Comparison of ENCODE assay signal across 15 cellular contexts in genomic region chr13:99907627-99908026, GRCh38.
"Had no signal": no experiment of that assay in that cellular context is flagged by ENCODE, and none has a peak within 500 bp of the region (broad histone marks: within the 10 kb centered on the region; RNA-seq: fewer than 3 reads in every experiment).

No MANE protein-coding gene starts in this region.

- H3K27me3 ChIP-seq: colonic mucosa had no signal

- H3K27ac ChIP-seq: colonic mucosa, SJSA1 had no signal

- H3K4me3 Mint-ChIP-seq: activated B cell treated with CpG ODN at 0.5 μM for 24 hours; activated CD4-positive, alpha-beta T cell treated with anti-CD3 and anti-CD28 coated beads, Interleukin-2, amount 10 ng/mL, durations not matched to agents 24 days and 14 days; activated CD8-positive, alpha-beta memory T cell treated with anti-CD3 and anti-CD28 coated beads, Interleukin-2, amount 10 ng/mL, durations not matched to agents 7 days and 5 days; activated naive CD4-positive, alpha-beta T cell treated with anti-CD3 and anti-CD28 coated beads, Interleukin-2, amount 10 ng/mL, durations not matched to agents 7 days and 5 days; activated naive CD8-positive, alpha-beta T cell treated with anti-CD3 and anti-CD28 coated beads for 36 hours; activated T-cell treated with anti-CD3 and anti-CD28 coated beads, Interleukin-2, amount 50 U/mL, for 4 hours; T-helper 1 cell treated with Interleukin-12 subunit alpha and Interleukin-12 subunit beta and Interleukin-4 antibody, amounts not matched to agents 30 μg/mL and 1 μg/mL, for 36 hours had no signal

- H3K9me3 Mint-ChIP-seq: activated B cell treated with CpG ODN at 0.5 μM for 24 hours; activated naive CD4-positive, alpha-beta T cell treated with anti-CD3 and anti-CD28 coated beads, Interleukin-2, amount 10 ng/mL, durations not matched to agents 7 days and 5 days; activated naive CD8-positive, alpha-beta T cell treated with anti-CD3 and anti-CD28 coated beads for 36 hours; activated T-cell treated with anti-CD3 and anti-CD28 coated beads, Interleukin-2, amount 50 U/mL, for 4 hours had no signal

- ATAC-seq: activated CD8-positive, alpha-beta memory T cell treated with anti-CD3 and anti-CD28 coated beads, Interleukin-2, amount 10 ng/mL, durations not matched to agents 7 days and 5 days; activated T-cell treated with anti-CD3 and anti-CD28 coated beads, Interleukin-2, amount 50 U/mL, for 4 hours had no signal

- H3K4me3 ChIP-seq: colonic mucosa, SJSA1 had no signal

- H3K36me3 Mint-ChIP-seq: activated naive CD8-positive, alpha-beta T cell treated with anti-CD3 and anti-CD28 coated beads for 36 hours had no signal

- DNase-seq: activated B cell treated with CpG ODN at 0.5 μM for 24 hours; activated CD4-positive, alpha-beta T cell treated with anti-CD3 and anti-CD28 coated beads for 1 hour; activated CD4-positive, alpha-beta T cell treated with anti-CD3 and anti-CD28 coated beads, Interleukin-2, amount 10 ng/mL, durations not matched to agents 24 days and 14 days; activated CD4-positive, alpha-beta T cell treated with anti-CD3 and anti-CD28 coated beads, Interleukin-2, amount 50 U/mL, for 48 hours; activated CD8-positive, alpha-beta memory T cell treated with anti-CD3 and anti-CD28 coated beads, Interleukin-2, amount 10 ng/mL, durations not matched to agents 7 days and 5 days; activated gamma-delta T cell treated with Interleukin-2 at 50 U/mL for 16 hours; activated naive CD4-positive, alpha-beta T cell treated with anti-CD3 and anti-CD28 coated beads, Interleukin-2, amount 10 ng/mL, durations not matched to agents 7 days and 5 days; activated naive CD8-positive, alpha-beta T cell treated with anti-CD3 and anti-CD28 coated beads for 36 hours; activated T-cell treated with anti-CD3 and anti-CD28 coated beads, Interleukin-2, amount 50 U/mL, for 4 hours; colonic mucosa; MM.1S; NCI-H1436 had no signal

- FAIRE-seq: RCC 7860 had no signal

- H3K4me1 ChIP-seq: colonic mucosa, SJSA1 had no signal

- H3K27ac Mint-ChIP-seq: activated B cell treated with CpG ODN at 0.5 μM for 24 hours; activated CD4-positive, alpha-beta T cell treated with anti-CD3 and anti-CD28 coated beads, Interleukin-2, amount 10 ng/mL, durations not matched to agents 24 days and 14 days; activated CD8-positive, alpha-beta memory T cell treated with anti-CD3 and anti-CD28 coated beads, Interleukin-2, amount 10 ng/mL, durations not matched to agents 7 days and 5 days; activated naive CD4-positive, alpha-beta T cell treated with anti-CD3 and anti-CD28 coated beads, Interleukin-2, amount 10 ng/mL, durations not matched to agents 7 days and 5 days; activated naive CD8-positive, alpha-beta T cell treated with anti-CD3 and anti-CD28 coated beads for 36 hours; T-helper 1 cell treated with Interleukin-12 subunit alpha and Interleukin-12 subunit beta and Interleukin-4 antibody, amounts not matched to agents 30 μg/mL and 1 μg/mL, for 36 hours had no signal

- H3K36me3 ChIP-seq: colonic mucosa, SJSA1 had no signal

- H3K4me1 Mint-ChIP-seq: activated B cell treated with CpG ODN at 0.5 μM for 24 hours had no signal

- H3K9me3 ChIP-seq: colonic mucosa had no signal
